22 cellular contexts compared by ENCODE assay signal in the genomic region with DNA sequence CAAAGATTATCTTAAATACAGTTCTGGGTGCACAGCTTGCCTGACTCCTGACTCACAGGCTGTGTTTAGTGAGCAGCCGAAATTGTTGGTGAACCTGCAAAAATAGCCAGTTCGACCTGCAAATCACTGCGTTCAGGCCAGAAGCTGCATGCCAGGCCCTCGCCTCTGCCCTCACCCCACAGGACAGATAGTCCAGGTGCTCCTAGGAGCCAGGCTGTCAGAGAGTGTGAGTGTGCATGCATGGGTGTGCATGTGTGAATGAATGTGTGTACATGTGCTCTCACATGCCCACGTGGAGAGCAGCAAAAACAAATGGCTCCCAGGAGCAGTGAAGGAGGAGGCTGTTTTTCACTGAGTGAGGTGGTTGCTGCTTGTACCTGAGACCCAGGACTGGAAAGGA.
"Had no signal": no experiment of that assay in that cellular context is flagged by ENCODE, and none has a peak within 500 bp of the region (broad histone marks: within the 10 kb centered on the region; RNA-seq: fewer than 3 reads in every experiment).

No MANE protein-coding gene starts in this region.

- DNase-seq: KBM-7, MV-4-11, NCI-H1048, NCI-H1105, NCI-H1417, NCI-H1436 treated with DMSO at 0.1 percent for 48 hours, NCI-H1694, NCI-H187 treated with DMSO at 0.1 percent for 48 hours, NCI-H2029 treated with DMSO at 0.1 percent for 48 hours, NCI-H2171 treated with DMSO at 0.1 percent for 48 hours, NCI-H226, NCI-H446, NCI-H510A, NCI-H524 treated with DMSO at 0.1 percent for 48 hours, NCI-H69, NCI-H774, Right ventricle myocardium superior, RPMI8226, SK-N-SH, SW 1271, T-cell had no signal

- H3K9me2 ChIP-seq: SK-N-SH had no signal

- H3K4me2 ChIP-seq: SK-N-SH had no signal

- H3K9me3 ChIP-seq: SK-N-SH had no signal

- ATAC-seq: T-cell had no signal

- H3K27ac ChIP-seq: HL-60 had no signal

- H3K9ac ChIP-seq: SK-N-SH had no signal
